ENCODE assay signal across 24 cellular contexts in genomic region chr18:76259012-76259568, GRCh38.
DNase-seq lines count a peak whose midpoint lies in the region; ATAC-seq and TF ChIP-seq lines count a peak whose summit lies in the region.
"Had no signal": no experiment of that assay in that cellular context is flagged by ENCODE, and none has a peak within 500 bp of the region (broad histone marks: within the 10 kb centered on the region; RNA-seq: fewer than 3 reads in every experiment).

No MANE protein-coding gene starts in this region.

- no peak for TF ChIP-seq RAD21 in IMR-90 (IDR thresholded peaks at IDR 0.05; ENCODE audit: low read length)

- TF ChIP-seq CTCF in GM23338 (conservative IDR thresholded peaks at IDR 0.05; ENCODE audit: low read depth in 2 of 2) (peak; percentile 4 to 38; a peak in 2 of 4 replicates), IMR-90 (conservative IDR thresholded peaks at IDR 0.05; ENCODE audit: low read depth, low read length) (no peak), glutamatergic neuron (IDR thresholded peaks at IDR 0.05; ENCODE audit: partially characterized antibody, unreplicated experiment) (peak; percentile 12)

- 29% methylated on average over 3 of the region's 14 CpGs; no CpG with 5 or more reads in 1 of the 2 experiments for WGBS in IMR-90 (ENCODE audit: extremely low coverage in 2 of 2, insufficient read length in 1 of 2), 2 experiments
- no CpG with 5 or more reads among the region's 14 CpGs for WGBS in trophoblast cell (ENCODE audit: extremely low coverage, insufficient coverage, insufficient read length)

- no peak overlapping the region for H4K5ac ChIP-seq in IMR-90 (ENCODE audit: low read depth, low read length)

- no peaks in the 10 kb centered on the region for H3K9me3 Mint-ChIP-seq in GM23338
- no peaks in the 10 kb centered on the region for H3K9me3 Mint-ChIP-seq in glutamatergic neuron (ENCODE audit: unreplicated experiment)
- H3K9me3 Mint-ChIP-seq: activated B cell treated with CpG ODN at 0.5 μM for 24 hours; activated CD4-positive, alpha-beta memory T cell treated with anti-CD3 and anti-CD28 coated beads, Interleukin-2, amount 10 ng/mL, durations not matched to agents 7 days and 5 days; immature natural killer cell; nephron progenitor cell had no signal

- H3K27me3 Mint-ChIP-seq in GM23338 (ENCODE audit: insufficient read depth, low read depth, poor library complexity): no peaks in the 10 kb centered on the region
- peaks cover 2% of the 10 kb centered on the region for H3K27me3 Mint-ChIP-seq in glutamatergic neuron (ENCODE audit: unreplicated experiment)
- H3K27me3 Mint-ChIP-seq: activated B cell treated with CpG ODN at 0.5 μM for 24 hours; activated CD4-positive, alpha-beta memory T cell treated with anti-CD3 and anti-CD28 coated beads, Interleukin-2, amount 10 ng/mL, durations not matched to agents 7 days and 5 days had no signal

- H3K4me1 Mint-ChIP-seq in GM23338 (peaks cover 51% of the 10 kb centered on the region), glutamatergic neuron (ENCODE audit: low read depth, unreplicated experiment) (peaks cover 21% of the 10 kb centered on the region)
- H3K4me1 Mint-ChIP-seq: activated B cell treated with CpG ODN at 0.5 μM for 24 hours; activated CD4-positive, alpha-beta memory T cell treated with anti-CD3 and anti-CD28 coated beads, Interleukin-2, amount 10 ng/mL, durations not matched to agents 7 days and 5 days; immature natural killer cell had no signal

- ATAC-seq in GM23338 (peak; percentile 57), IMR-90 (ENCODE audit: low read depth) (peak; percentile 16; the same call in 1 of the 2 replicates), HG02840 (IDR thresholded peaks at IDR 0.05; ENCODE audit: low FRiP score, unreplicated experiment) (no peak)
- ATAC-seq: psoas muscle, SK-N-SH treated with all-trans-retinoic acid at 6 μM for 48 hours had no signal

- H3K79me1 ChIP-seq in IMR-90 (ENCODE audit: low read depth in 1 of 2, low read length in 2 of 2): no peaks in the 10 kb centered on the region
- H3K79me1 ChIP-seq in trophoblast cell (ENCODE audit: low read length): no peaks in the 10 kb centered on the region

- H3K36me3 Mint-ChIP-seq in GM23338 (ENCODE audit: low read depth) (no peaks in the 10 kb centered on the region), glutamatergic neuron (ENCODE audit: unreplicated experiment) (no peaks in the 10 kb centered on the region)
- H3K36me3 Mint-ChIP-seq: immature natural killer cell had no signal

- H3K56ac ChIP-seq in IMR-90 (ENCODE audit: extremely low read depth, insufficient read depth, low read length): no peak overlapping the region

- no peaks in the 10 kb centered on the region for H3K9me1 ChIP-seq in IMR-90 (ENCODE audit: insufficient read depth, low read length)

- no peak overlapping the region for H2BK20ac ChIP-seq in IMR-90 (ENCODE audit: low read depth, low read length)

- no peak overlapping the region for H2AK5ac ChIP-seq in IMR-90 (ENCODE audit: low read depth, low read length)
- H2AK5ac ChIP-seq in trophoblast cell (ENCODE audit: low read length): no peak overlapping the region

- no peak overlapping the region for H3K18ac ChIP-seq in IMR-90 (ENCODE audit: low read depth, low read length)
- H3K18ac ChIP-seq in trophoblast cell (ENCODE audit: low read length): no peak overlapping the region

- H3K4ac ChIP-seq in IMR-90 (ENCODE audit: low read depth, low read length): no peak overlapping the region
- no peak overlapping the region for H3K4ac ChIP-seq in trophoblast cell (ENCODE audit: low read depth, low read length)

- H3K4me1 ChIP-seq in GM23338 (ENCODE audit: insufficient read depth) (peaks cover 43% of the 10 kb centered on the region), IMR-90 (ENCODE audit: control insufficient read depth, insufficient read depth, low read length) (peaks cover 2% of the 10 kb centered on the region; the same call in 1 of the 2 replicates), trophoblast cell (ENCODE audit: control insufficient read depth in 1 of 2, insufficient read depth in 2 of 2, low read length in 2 of 2) (no peaks in the 10 kb centered on the region)
- H3K4me1 ChIP-seq: breast epithelium, psoas muscle had no signal

- H3K4me3 ChIP-seq in GM23338 (no peak overlapping the region), IMR-90 (ENCODE audit: insufficient read depth, low read depth, low read length) (no peak overlapping the region), trophoblast cell (ENCODE audit: low read depth, low read length) (no peak overlapping the region)
- H3K4me3 ChIP-seq: breast epithelium, left ventricle myocardium inferior, psoas muscle, spleen had no signal

- H2AFZ ChIP-seq in GM23338 (no peak overlapping the region), IMR-90 (replicated peaks; ENCODE audit: low read length, poor library complexity) (no peak overlapping the region), trophoblast cell (ENCODE audit: insufficient read depth, low read length, poor library complexity) (no peak overlapping the region)

- TF ChIP-seq POLR2A in IMR-90 (IDR thresholded peaks at IDR 0.05; ENCODE audit: low read depth, low read length): no peak

- H3K23ac ChIP-seq in IMR-90 (ENCODE audit: low read depth, low read length) (no peak overlapping the region), trophoblast cell (ENCODE audit: low read length) (no peak overlapping the region)

- no peaks in the 10 kb centered on the region for H3F3A ChIP-seq in GM23338 (replicated peaks; ENCODE audit: low read depth)

- BruUV-seq in IMR-90 (replicated peaks; lab: Mats Ljungman, UMichigan): no TSS peak

- H3K27ac Mint-ChIP-seq in GM23338 (no peak overlapping the region), glutamatergic neuron (ENCODE audit: unreplicated experiment) (no peak overlapping the region)
- H3K27ac Mint-ChIP-seq: activated B cell treated with CpG ODN at 0.5 μM for 24 hours; activated CD4-positive, alpha-beta memory T cell treated with anti-CD3 and anti-CD28 coated beads, Interleukin-2, amount 10 ng/mL, durations not matched to agents 7 days and 5 days; immature natural killer cell; nephron progenitor cell had no signal

- H3K14ac ChIP-seq in IMR-90 (replicated peaks; ENCODE audit: low read depth, low read length) (no peak overlapping the region), trophoblast cell (ENCODE audit: low read length) (no peak overlapping the region)

- H3K9ac ChIP-seq in IMR-90 (ENCODE audit: low read depth, low read length) (no peak overlapping the region), trophoblast cell (ENCODE audit: low read length) (peak overlapping the region; percentile 23)

- H2BK12ac ChIP-seq in trophoblast cell (ENCODE audit: low read length): no peak overlapping the region

- POLR2A ChIA-PET in IMR-90 (lab: Charles Lee; ENCODE audit: unreplicated experiment): no interaction called here

- CTCF ChIA-PET in IMR-90 (lab: Yijun Ruan, JAX): interaction anchor here (0.6 kb wide), 1 partner anchor 1335 kb away, joined by 4 read pairs; no protein-coding TSS in a partner anchor

- no peak overlapping the region for H2BK120ac ChIP-seq in IMR-90 (ENCODE audit: low read depth, low read length)
- H2BK120ac ChIP-seq in trophoblast cell (ENCODE audit: insufficient read depth, low read length, poor library complexity): no peak overlapping the region

- dilution Hi-C loops in IMR-90 (cut with HindIII; ENCODE audit: low sequenced_read_pairs, unreplicated experiment): no loop called here

- H3K4me2 ChIP-seq in GM23338 (peak overlapping the region; percentile 49; the same call in 1 of the 2 replicates), IMR-90 (ENCODE audit: low read depth, low read length) (no peak overlapping the region; the same call in 1 of the 2 replicates), trophoblast cell (ENCODE audit: low read length) (no peak overlapping the region)

- no peak overlapping the region for H2BK15ac ChIP-seq in IMR-90 (ENCODE audit: low read depth, low read length)

- no peak overlapping the region for H4K12ac ChIP-seq in trophoblast cell (ENCODE audit: low read depth, low read length)

- H3K9me2 ChIP-seq in GM23338 (ENCODE audit: insufficient read depth): no peaks in the 10 kb centered on the region

- no peak overlapping the region for H2AK9ac ChIP-seq in IMR-90 (replicated peaks; ENCODE audit: low read depth, low read length, poor library complexity)

- H3K27ac ChIP-seq in GM23338 (ENCODE audit: low read depth) (no peak overlapping the region), IMR-90 (ENCODE audit: insufficient read depth, low read length) (no peak overlapping the region), trophoblast cell (ENCODE audit: low read depth, low read length) (no peak overlapping the region)
- H3K27ac ChIP-seq: breast epithelium, heart left ventricle, left ventricle myocardium inferior, psoas muscle, spleen had no signal

- H4K91ac ChIP-seq in IMR-90 (ENCODE audit: insufficient read depth, low read depth, low read length) (no peak overlapping the region), trophoblast cell (ENCODE audit: low read depth, low read length) (no peak overlapping the region)

- no peaks in the 10 kb centered on the region for H4K20me1 ChIP-seq in GM23338 (replicated peaks; ENCODE audit: insufficient read depth)
- no peaks in the 10 kb centered on the region for H4K20me1 ChIP-seq in IMR-90 (ENCODE audit: insufficient read depth, low read length)

- H3K36me3 ChIP-seq in GM23338 (ENCODE audit: insufficient read depth) (no peaks in the 10 kb centered on the region), IMR-90 (ENCODE audit: control insufficient read depth, insufficient read depth, low read length) (no peaks in the 10 kb centered on the region), trophoblast cell (ENCODE audit: control insufficient read depth in 1 of 2, insufficient read depth in 2 of 2, low read length in 2 of 2) (no peaks in the 10 kb centered on the region)
- H3K36me3 ChIP-seq: breast epithelium, heart left ventricle, left ventricle myocardium inferior, spleen had no signal

- no peaks in the 10 kb centered on the region for H3K27me3 ChIP-seq in GM23338 (ENCODE audit: insufficient read depth)
- peaks cover 7% of the 10 kb centered on the region for H3K27me3 ChIP-seq in IMR-90 (ENCODE audit: control insufficient read depth, insufficient read depth, low read length)
- H3K27me3 ChIP-seq in trophoblast cell (ENCODE audit: insufficient read depth, low read length): no peaks in the 10 kb centered on the region
- H3K27me3 ChIP-seq: breast epithelium had no signal

- H3K9me3 ChIP-seq in IMR-90 (ENCODE audit: control insufficient read depth, insufficient read depth, low read length) (no peaks in the 10 kb centered on the region), trophoblast cell (ENCODE audit: insufficient read depth, low read depth, low read length) (peaks cover 2% of the 10 kb centered on the region)
- H3K9me3 ChIP-seq: breast epithelium, heart left ventricle, left ventricle myocardium inferior, psoas muscle, spleen had no signal

- DNase-seq in GM23338 (ENCODE audit: low spot score): peak; percentile 72
- no peak for DNase-seq in IMR-90
- DNase-seq in glutamatergic neuron: no peak
- no peak for DNase-seq in trophoblast cell
- DNase-seq in central memory CD4-positive, alpha-beta T cell: no peak
- no peak for DNase-seq in stimulated activated CD4-positive, alpha-beta T cell treated with anti-CD3 and anti-CD28 coated beads, Interleukin-12 subunit alpha, Interleukin-12 subunit beta, amount 100 ng/mL, for 4 hours
- DNase-seq: activated B cell treated with CpG ODN at 0.5 μM for 24 hours; activated CD4-positive, alpha-beta memory T cell treated with anti-CD3 and anti-CD28 coated beads, Interleukin-2, amount 10 ng/mL, durations not matched to agents 7 days and 5 days; activated gamma-delta T cell treated with Interleukin-2 at 50 U/mL for 16 hours; GF-D8; heart left ventricle; immature natural killer cell; left ventricle myocardium inferior; NCI-H2081 treated with DMSO at 0.1 percent for 48 hours; NCI-H524 treated with DMSO at 0.1 percent for 48 hours; nephron progenitor cell; psoas muscle; RPMI8226; spleen; stimulated activated CD4-positive, alpha-beta T cell treated with anti-CD3 and anti-CD28 coated beads, Interleukin-4, amount 100 ng/mL, for 24 hours; stimulated activated naive CD4-positive, alpha-beta T cell treated with Interleukin-2 at 50 U/mL for 16 hours had no signal

- intact Hi-C loops in IMR-90 (cut with micrococcal nuclease): loop anchor here (5.0 to 10.0 kb wide), 2 partner anchors 774 to 1052 kb away; partner anchors contain the start of gene PTGR3

- no peak overlapping the region for H3K4me3 Mint-ChIP-seq in GM23338
- H3K4me3 Mint-ChIP-seq in glutamatergic neuron (ENCODE audit: unreplicated experiment): no peak overlapping the region
- H3K4me3 Mint-ChIP-seq: activated B cell treated with CpG ODN at 0.5 μM for 24 hours; activated CD4-positive, alpha-beta memory T cell treated with anti-CD3 and anti-CD28 coated beads, Interleukin-2, amount 10 ng/mL, durations not matched to agents 7 days and 5 days; immature natural killer cell; nephron progenitor cell had no signal

- in situ Hi-C loops in IMR-90 (cut with MboI; ENCODE audit: low sequenced_read_pairs): loop anchor here (25.0 kb wide), 1 partner anchor 1597 kb away; no protein-coding TSS in a partner anchor

- H2BK5ac ChIP-seq in IMR-90 (ENCODE audit: low read depth, low read length, poor library complexity, severe bottlenecking): no peak overlapping the region
- H2BK5ac ChIP-seq in trophoblast cell (ENCODE audit: low read depth, low read length, poor library complexity): no peak overlapping the region

- H4K8ac ChIP-seq in IMR-90 (ENCODE audit: low read depth in 2 of 2, low read length in 2 of 2) (no peak overlapping the region), trophoblast cell (ENCODE audit: low read depth, low read length) (no peak overlapping the region)

- no peaks in the 10 kb centered on the region for H3K79me2 ChIP-seq in GM23338 (replicated peaks; ENCODE audit: insufficient read depth)
- no peaks in the 10 kb centered on the region for H3K79me2 ChIP-seq in trophoblast cell (ENCODE audit: control insufficient read depth, insufficient read depth, low read length, poor library complexity)
